1 cellular context compared by ENCODE assay signal in genomic region chr9:109289186-109289585, GRCh38.
TF ChIP-seq lines count a peak whose summit lies in the region.

No MANE protein-coding gene starts in this region.

TF ChIP-seq in WTC11, 78 proteins besides CTCF, POLR2A, EP300 and RAD21 (continued from another document):
- TF ChIP-seq STAT6 (CRISPR knock-in tag; conservative IDR thresholded peaks at IDR 0.05; ENCODE audit: low read depth): no peak
- TF ChIP-seq ZBTB21 (CRISPR knock-in tag; IDR thresholded peaks at IDR 0.05; ENCODE audit: borderline replicate concordance): no peak
- no peak for TF ChIP-seq ZSCAN18 (CRISPR knock-in tag; IDR thresholded peaks at IDR 0.05)
- TF ChIP-seq ZNF416 (CRISPR knock-in tag; IDR thresholded peaks at IDR 0.05): no peak
- no peak for TF ChIP-seq ERG (CRISPR knock-in tag; IDR thresholded peaks at IDR 0.05)
- no peak for TF ChIP-seq RORB (CRISPR knock-in tag; IDR thresholded peaks at IDR 0.05)
- TF ChIP-seq ELF4 (CRISPR knock-in tag; IDR thresholded peaks at IDR 0.05; ENCODE audit: low read depth): no peak
- no peak for TF ChIP-seq ZNF532 (CRISPR knock-in tag; IDR thresholded peaks at IDR 0.05; ENCODE audit: borderline replicate concordance)
- no peak for TF ChIP-seq HMGA2 (CRISPR knock-in tag; IDR thresholded peaks at IDR 0.05)
- TF ChIP-seq CREB1 (CRISPR knock-in tag; IDR thresholded peaks at IDR 0.05): no peak
- no peak for TF ChIP-seq ETV6 (CRISPR knock-in tag; IDR thresholded peaks at IDR 0.05)
- TF ChIP-seq JAZF1 (CRISPR knock-in tag; IDR thresholded peaks at IDR 0.05): no peak
- TF ChIP-seq MXD4 (CRISPR knock-in tag; IDR thresholded peaks at IDR 0.05; ENCODE audit: borderline replicate concordance): no peak
